ENCODE assay signal across 2 cellular contexts in the genomic region with DNA sequence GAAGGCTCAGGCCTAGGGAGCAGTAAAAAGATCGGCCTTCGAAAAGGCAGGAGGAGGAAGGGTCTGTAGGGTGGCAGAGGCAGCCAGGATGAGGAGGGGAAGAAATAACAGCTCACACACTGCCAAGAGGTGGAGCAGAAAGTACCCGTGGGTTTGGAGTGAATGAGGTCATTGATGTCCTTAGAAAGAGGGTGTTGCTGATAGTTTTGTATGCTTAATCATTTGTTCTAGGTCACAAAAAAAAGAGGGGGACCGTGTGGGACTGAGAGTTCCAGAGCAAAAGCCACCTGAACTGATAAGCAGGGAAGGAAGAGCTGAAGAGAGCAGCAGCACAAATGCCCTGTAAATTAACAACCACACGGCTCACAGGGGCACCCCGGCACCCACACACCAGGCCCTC.
TF ChIP-seq lines count a peak whose summit lies in the region.

No MANE protein-coding gene starts in this region.

TF ChIP-seq in GM23338, 12 proteins besides CTCF, POLR2A, EP300 and RAD21:
- TF ChIP-seq EZH2 (IDR thresholded peaks at IDR 0.05; ENCODE audit: low read depth, unreplicated experiment): no peak

TF ChIP-seq in H1, 55 proteins besides CTCF, POLR2A, EP300 and RAD21:
- TF ChIP-seq BCL11A (IDR thresholded peaks at IDR 0.05; ENCODE audit: low read depth in 2 of 2, low read length in 2 of 2) (no peak), NANOG (IDR thresholded peaks at IDR 0.05; ENCODE audit: insufficient read depth, low read depth, low read length, poor library complexity, severe bottlenecking) (no peak), SRF (IDR thresholded peaks at IDR 0.05; ENCODE audit: low read depth, low read length) (no peak), CREB1 (IDR thresholded peaks at IDR 0.05) (no peak), TAF7 (optimal IDR thresholded peaks at IDR 0.05; ENCODE audit: borderline replicate concordance, low read depth, low read length) (no peak), SUZ12 (IDR thresholded peaks at IDR 0.05; ENCODE audit: low read length) (no peak), RFX5 (IDR thresholded peaks at IDR 0.05; ENCODE audit: borderline replicate concordance, low read depth, low read length) (no peak), SIN3A (conservative IDR thresholded peaks at IDR 0.05 in 1 of 2, IDR thresholded peaks at IDR 0.05 in 1 of 2; ENCODE audit: low read depth in 1 of 2, low read length in 2 of 2) (no peak), ATF2 (IDR thresholded peaks at IDR 0.05; ENCODE audit: low read length) (no peak), YY1 (IDR thresholded peaks at IDR 0.05; ENCODE audit: low read depth, low read length) (no peak), ASH2L (IDR thresholded peaks at IDR 0.05; ENCODE audit: low read length) (no peak), EZH2 (IDR thresholded peaks at IDR 0.05; ENCODE audit: low read depth, low read length, severe bottlenecking) (no peak), TEAD4 (IDR thresholded peaks at IDR 0.05; ENCODE audit: low read depth, low read length) (no peak)
